Comparison of ENCODE assay signal across 1 cellular context in the genomic region with DNA sequence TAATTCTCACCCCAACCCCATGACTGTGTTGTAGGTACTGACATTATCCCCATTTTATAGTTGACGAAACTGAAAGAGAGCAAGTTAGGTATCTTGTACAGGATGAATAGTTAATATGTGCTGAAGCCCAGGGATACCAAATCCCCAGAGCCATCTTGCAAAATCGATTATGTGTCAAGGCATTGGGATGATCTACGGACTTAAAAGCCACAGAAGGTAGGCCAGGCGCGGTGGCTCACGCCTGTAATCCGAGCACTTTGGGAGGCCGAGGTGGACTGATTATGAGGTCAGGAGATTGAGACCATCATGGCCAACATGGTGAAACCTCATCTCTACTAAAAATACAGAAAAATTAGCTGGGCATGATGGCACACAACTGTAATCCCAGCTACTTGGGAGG.
TF ChIP-seq lines count a peak whose summit lies in the region.

No MANE protein-coding gene starts in this region.

TF ChIP-seq in HepG2, 621 proteins besides CTCF, POLR2A, EP300 and RAD21 (continued from another document):
- TF ChIP-seq, protein P1, sequence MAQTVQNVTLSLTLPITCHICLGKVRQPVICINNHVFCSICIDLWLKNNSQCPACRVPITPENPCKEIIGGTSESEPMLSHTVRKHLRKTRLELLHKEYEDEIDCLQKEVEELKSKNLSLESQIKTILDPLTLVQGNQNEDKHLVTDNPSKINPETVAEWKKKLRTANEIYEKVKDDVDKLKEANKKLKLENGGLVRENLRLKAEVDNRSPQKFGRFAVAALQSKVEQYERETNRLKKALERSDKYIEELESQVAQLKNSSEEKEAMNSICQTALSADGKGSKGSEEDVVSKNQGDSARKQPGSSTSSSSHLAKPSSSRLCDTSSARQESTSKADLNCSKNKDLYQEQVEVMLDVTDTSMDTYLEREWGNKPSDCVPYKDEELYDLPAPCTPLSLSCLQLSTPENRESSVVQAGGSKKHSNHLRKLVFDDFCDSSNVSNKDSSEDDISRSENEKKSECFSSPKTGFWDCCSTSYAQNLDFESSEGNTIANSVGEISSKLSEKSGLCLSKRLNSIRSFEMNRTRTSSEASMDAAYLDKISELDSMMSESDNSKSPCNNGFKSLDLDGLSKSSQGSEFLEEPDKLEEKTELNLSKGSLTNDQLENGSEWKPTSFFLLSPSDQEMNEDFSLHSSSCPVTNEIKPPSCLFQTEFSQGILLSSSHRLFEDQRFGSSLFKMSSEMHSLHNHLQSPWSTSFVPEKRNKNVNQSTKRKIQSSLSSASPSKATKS (CRISPR knock-in tag; IDR thresholded peaks at IDR 0.05): no peak
- TF ChIP-seq ZNF446 (CRISPR knock-in tag; IDR thresholded peaks at IDR 0.05) (no peak), ZNF335 (CRISPR knock-in tag; IDR thresholded peaks at IDR 0.05) (no peak), ZMYM3 (CRISPR knock-in tag; IDR thresholded peaks at IDR 0.05) (no peak), RNF2 (conservative IDR thresholded peaks at IDR 0.05; ENCODE audit: low read depth) (no peak), MEF2D (CRISPR knock-in tag; IDR thresholded peaks at IDR 0.05) (no peak), BORCS8-MEF2B (CRISPR knock-in tag; IDR thresholded peaks at IDR 0.05) (no peak), MZF1 (CRISPR knock-in tag; IDR thresholded peaks at IDR 0.05; ENCODE audit: borderline replicate concordance) (no peak)
- TF ChIP-seq, protein P2, sequence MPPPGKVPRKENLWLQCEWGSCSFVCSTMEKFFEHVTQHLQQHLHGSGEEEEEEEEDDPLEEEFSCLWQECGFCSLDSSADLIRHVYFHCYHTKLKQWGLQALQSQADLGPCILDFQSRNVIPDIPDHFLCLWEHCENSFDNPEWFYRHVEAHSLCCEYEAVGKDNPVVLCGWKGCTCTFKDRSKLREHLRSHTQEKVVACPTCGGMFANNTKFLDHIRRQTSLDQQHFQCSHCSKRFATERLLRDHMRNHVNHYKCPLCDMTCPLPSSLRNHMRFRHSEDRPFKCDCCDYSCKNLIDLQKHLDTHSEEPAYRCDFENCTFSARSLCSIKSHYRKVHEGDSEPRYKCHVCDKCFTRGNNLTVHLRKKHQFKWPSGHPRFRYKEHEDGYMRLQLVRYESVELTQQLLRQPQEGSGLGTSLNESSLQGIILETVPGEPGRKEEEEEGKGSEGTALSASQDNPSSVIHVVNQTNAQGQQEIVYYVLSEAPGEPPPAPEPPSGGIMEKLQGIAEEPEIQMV (CRISPR knock-in tag; IDR thresholded peaks at IDR 0.05; ENCODE audit: low read depth): no peak
- TF ChIP-seq, protein P3, sequence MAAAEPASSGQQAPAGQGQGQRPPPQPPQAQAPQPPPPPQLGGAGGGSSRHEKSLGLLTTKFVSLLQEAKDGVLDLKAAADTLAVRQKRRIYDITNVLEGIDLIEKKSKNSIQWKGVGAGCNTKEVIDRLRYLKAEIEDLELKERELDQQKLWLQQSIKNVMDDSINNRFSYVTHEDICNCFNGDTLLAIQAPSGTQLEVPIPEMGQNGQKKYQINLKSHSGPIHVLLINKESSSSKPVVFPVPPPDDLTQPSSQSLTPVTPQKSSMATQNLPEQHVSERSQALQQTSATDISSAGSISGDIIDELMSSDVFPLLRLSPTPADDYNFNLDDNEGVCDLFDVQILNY (CRISPR knock-in tag; conservative IDR thresholded peaks at IDR 0.05): no peak
- TF ChIP-seq, protein P4, sequence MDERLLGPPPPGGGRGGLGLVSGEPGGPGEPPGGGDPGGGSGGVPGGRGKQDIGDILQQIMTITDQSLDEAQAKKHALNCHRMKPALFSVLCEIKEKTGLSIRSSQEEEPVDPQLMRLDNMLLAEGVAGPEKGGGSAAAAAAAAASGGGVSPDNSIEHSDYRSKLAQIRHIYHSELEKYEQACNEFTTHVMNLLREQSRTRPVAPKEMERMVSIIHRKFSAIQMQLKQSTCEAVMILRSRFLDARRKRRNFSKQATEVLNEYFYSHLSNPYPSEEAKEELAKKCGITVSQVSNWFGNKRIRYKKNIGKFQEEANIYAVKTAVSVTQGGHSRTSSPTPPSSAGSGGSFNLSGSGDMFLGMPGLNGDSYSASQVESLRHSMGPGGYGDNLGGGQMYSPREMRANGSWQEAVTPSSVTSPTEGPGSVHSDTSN (CRISPR knock-in tag; IDR thresholded peaks at IDR 0.05): 0 out of 2 replicates have a peak, but pooled peaks have one; percentile 41
- TF ChIP-seq, protein P5, sequence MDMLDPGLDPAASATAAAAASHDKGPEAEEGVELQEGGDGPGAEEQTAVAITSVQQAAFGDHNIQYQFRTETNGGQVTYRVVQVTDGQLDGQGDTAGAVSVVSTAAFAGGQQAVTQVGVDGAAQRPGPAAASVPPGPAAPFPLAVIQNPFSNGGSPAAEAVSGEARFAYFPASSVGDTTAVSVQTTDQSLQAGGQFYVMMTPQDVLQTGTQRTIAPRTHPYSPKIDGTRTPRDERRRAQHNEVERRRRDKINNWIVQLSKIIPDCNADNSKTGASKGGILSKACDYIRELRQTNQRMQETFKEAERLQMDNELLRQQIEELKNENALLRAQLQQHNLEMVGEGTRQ (IDR thresholded peaks at IDR 0.05; ENCODE audit: low read depth, low read length): no peak
- TF ChIP-seq, protein P5 (CRISPR knock-in tag; IDR thresholded peaks at IDR 0.05; ENCODE audit: borderline replicate concordance): no peak
